In genomic region chr1:153633161-153633746, GRCh38 we compare ENCODE assay signal across 8 cellular contexts. TPM values are rescaled to one million over a fixed set of nuclear protein-coding genes. Genes with fewer than 3 reads are reported as not detected.
DNase-seq lines count a peak whose midpoint lies in the region; ATAC-seq and TF ChIP-seq lines count a peak whose summit lies in the region.

No MANE protein-coding gene starts in this region.

- ATAC-seq in HG02610 (IDR thresholded peaks at IDR 0.05; ENCODE audit: unreplicated experiment) (peak; percentile 5), left lobe of liver (peak; percentile 43), GM18517 (IDR thresholded peaks at IDR 0.05; ENCODE audit: unreplicated experiment) (no peak)

- H3K27ac ChIP-seq in angular gyrus (ENCODE audit: low read depth, low read length) (peak overlapping the region; percentile 99), tibial nerve (peak overlapping the region; percentile 98 to 100 (median 99))

- no peak for TF ChIP-seq CTCF in AG04449 (IDR thresholded peaks at IDR 0.05; ENCODE audit: insufficient read depth, low read length, missing control alignments)
- TF ChIP-seq CTCF in tibial nerve (IDR thresholded peaks at IDR 0.05): no peak

- peaks cover 0 to 65% (median 27%) of the 10 kb centered on the region in 4 donors for H3K4me1 ChIP-seq in tibial nerve

- 41% methylated on average over 18 of the region's 18 CpGs for WGBS in tibial nerve, 2 donors

- peak overlapping the region; percentile 34 for H3K4me3 ChIP-seq in AG04449 (ENCODE audit: low read depth, low read length)
- peak overlapping the region; percentile 29 to 97 (median 88) for H3K4me3 ChIP-seq in tibial nerve

- H3K9me3 ChIP-seq in tibial nerve: no peaks in the 10 kb centered on the region

- TF ChIP-seq POLR2A in tibial nerve (IDR thresholded peaks at IDR 0.05): no peak

- CTCF ChIA-PET in AG04449 (lab: Yijun Ruan, JAX): interaction anchor here (0.9 to 14.0 kb wide), 8 partner anchors 10 to 124 kb away, joined by 3 to 178 read pairs (median 20); partner anchors contain the start of genes S100A14 and S100A16

- no peak for DNase-seq in AG04449 (ENCODE audit: low read depth, low spot score)
- DNase-seq in left lobe of liver (ENCODE audit: low spot score): no peak
- no peak for DNase-seq in tibial nerve (ENCODE audit: low spot score in 2 of 2)
- DNase-seq in C1 segment of cervical spinal cord (lab: John Stamatoyannopoulos, UW): no peak
- DNase-seq in activated CD8-positive, alpha-beta memory T cell treated with anti-CD3 and anti-CD28 coated beads, Interleukin-2, amount 50 U/mL, for 4 hours: no peak

- POLR2A ChIA-PET in AG04449 (lab: Yijun Ruan, JAX): interaction anchor here (0.6 to 2.1 kb wide), 19 partner anchors 11 to 126 kb away, joined by 3 to 21 read pairs (median 4); partner anchors contain the start of genes S100A16, S100A5 and S100A6

- no peaks in the 10 kb centered on the region for H3K27me3 ChIP-seq in tibial nerve

- no peak for TF ChIP-seq EP300 in tibial nerve (IDR thresholded peaks at IDR 0.05)

- peaks cover 0 to 31% (median 10%) of the 10 kb centered on the region in 3 donors for H3K36me3 ChIP-seq in tibial nerve

RNA-seq across cellular contexts. Expression of gene CHTOP, which starts 0.6 kb away (rescaled TPM):
- total RNA-seq in left lobe of liver (24.5 TPM), tibial nerve (10 to 100 TPM; 49.0 to 66.6 (median 56.5) TPM)

RNA-seq across cellular contexts. Expression of gene S100A1, which starts 5.0 kb away (rescaled TPM):
- total RNA-seq in left lobe of liver (1.7 TPM), tibial nerve (100 to 1,000 TPM in 1 of 4 donors, 10 to 100 TPM in 3; 41.4 to 102 (median 69.2) TPM)

RNA-seq across cellular contexts. Expression of gene S100A13, which starts 5.9 kb away (rescaled TPM):
- total RNA-seq in left lobe of liver (10.2 TPM), tibial nerve (100 to 1,000 TPM in 3 of 4 donors, 10 to 100 TPM in 1; 74.4 to 151 (median 121) TPM)

RNA-seq across cellular contexts. Expression of gene S100A14, which starts 17.1 kb away (rescaled TPM):
- 4.9 TPM for total RNA-seq in left lobe of liver
- total RNA-seq in tibial nerve: 10 to 100 TPM in 1 of 4 donors, not detected in 3; 15.3 TPM

RNA-seq across cellular contexts. Expression of gene S100A16, which starts 20.3 kb away (rescaled TPM):
- total RNA-seq in left lobe of liver: 57.4 TPM
- total RNA-seq in tibial nerve: 100 to 1,000 TPM in 2 of 4 donors, 10 to 100 TPM in 2; 45.5 to 120 (median 77.1) TPM

Comparison
In these comparisons a context has a peak if more than half of its experiments do, and no peak if none do; other contexts are left out.
1. RNA of gene S100A1, which starts 5.0 kb away (total RNA-seq): 41.4 to 102 TPM in tibial nerve; 1.7 TPM in left lobe of liver (single experiment); every median in the first group is over 10 times any median in the second.